ENCODE assay signal across 26 cellular contexts in the genomic region with DNA sequence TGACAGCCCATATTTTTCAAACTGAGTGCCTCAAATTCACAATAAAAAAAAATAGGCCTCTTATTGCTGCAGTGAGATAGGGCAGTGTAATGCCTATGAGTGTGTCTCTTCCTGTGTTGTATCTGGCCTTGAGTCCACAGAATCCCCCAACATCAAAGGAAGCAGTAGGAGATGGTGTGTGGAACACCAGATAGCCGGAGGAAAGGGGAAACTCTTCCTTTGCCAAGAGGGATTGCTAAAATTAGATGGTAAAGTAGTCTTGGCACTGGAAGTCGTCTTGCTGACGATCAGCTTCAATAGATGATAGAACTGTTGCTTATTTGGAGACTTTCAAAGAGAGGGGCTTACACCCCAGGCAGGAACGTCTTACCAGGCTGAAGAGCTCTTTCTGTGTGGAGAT. TPM values are rescaled to one million over a fixed set of nuclear protein-coding genes. Genes with fewer than 3 reads are reported as not detected.
DNase-seq lines count a peak whose midpoint lies in the region; ATAC-seq and TF ChIP-seq lines count a peak whose summit lies in the region.
"Had no signal": no experiment of that assay in that cellular context is flagged by ENCODE, and none has a peak within 500 bp of the region (broad histone marks: within the 10 kb centered on the region; RNA-seq: fewer than 3 reads in every experiment).

No MANE protein-coding gene starts in this region.

- H3K4me1 ChIP-seq in osteoblast (ENCODE audit: insufficient read depth, low read length) = peaks cover 32% of the 10 kb centered on the region
- peaks cover 0 to 16% (median 0%) of the 10 kb centered on the region in 4 donors for H3K4me1 ChIP-seq in tibial artery
- H3K4me1 ChIP-seq: BE2C had no signal

- peak overlapping the region; percentile 67 for H3K27ac ChIP-seq in osteoblast (ENCODE audit: low read depth, low read length)
- H3K27ac ChIP-seq in tibial artery = no peak overlapping the region
- H3K27ac ChIP-seq: 22Rv1, HL-60, lower lobe of right lung, ovary, right lobe of liver had no signal

- H3K79me2 ChIP-seq in osteoblast (ENCODE audit: insufficient read depth, low read length) = peaks cover 13% of the 10 kb centered on the region

- no peaks in the 10 kb centered on the region for H3K27me3 Mint-ChIP-seq in T-helper 2 cell treated with Interferon-gamma antibody and Interleukin-4, amounts not matched to agents 5 μg/mL and 100 μg/mL, for 36 hours (ENCODE audit: low read depth)
- H3K27me3 Mint-ChIP-seq in central memory CD8-positive, alpha-beta T cell = no peaks in the 10 kb centered on the region
- H3K27me3 Mint-ChIP-seq: activated B cell treated with CpG ODN at 0.5 μM for 24 hours, IgD-negative memory B cell had no signal

- H3K4me2 ChIP-seq in osteoblast (ENCODE audit: insufficient read depth, low read length) = peak overlapping the region; percentile 34

- peak overlapping the region; percentile 55 for H3K27ac Mint-ChIP-seq in T-helper 2 cell treated with Interferon-gamma antibody and Interleukin-4, amounts not matched to agents 5 μg/mL and 100 μg/mL, for 36 hours
- peak overlapping the region; percentile 61 for H3K27ac Mint-ChIP-seq in central memory CD8-positive, alpha-beta T cell (ENCODE audit: low read depth)
- H3K27ac Mint-ChIP-seq: activated B cell treated with CpG ODN at 0.5 μM for 24 hours had no signal

- peaks cover 45% of the 10 kb centered on the region for H3K36me3 Mint-ChIP-seq in T-helper 2 cell treated with Interferon-gamma antibody and Interleukin-4, amounts not matched to agents 5 μg/mL and 100 μg/mL, for 36 hours (ENCODE audit: low read depth)
- H3K36me3 Mint-ChIP-seq in central memory CD8-positive, alpha-beta T cell (ENCODE audit: insufficient read depth) = peaks cover 8% of the 10 kb centered on the region

- TF ChIP-seq CTCF in osteoblast (IDR thresholded peaks at IDR 0.05; ENCODE audit: extremely low read depth, low read depth, low read length) = no peak
- TF ChIP-seq CTCF in tibial artery (IDR thresholded peaks at IDR 0.05) = no peak

- H3K9me3 ChIP-seq in osteoblast (ENCODE audit: low read depth, low read length) (no peaks in the 10 kb centered on the region), tibial artery (no peaks in the 10 kb centered on the region)
- H3K9me3 ChIP-seq: BE2C, heart left ventricle, lower lobe of right lung, ovary, right lobe of liver had no signal

- H3K36me3 ChIP-seq in osteoblast (ENCODE audit: insufficient read depth, low read length) = no peaks in the 10 kb centered on the region
- H3K36me3 ChIP-seq in tibial artery = no peaks in the 10 kb centered on the region
- H3K36me3 ChIP-seq: BE2C, heart left ventricle, lower lobe of right lung, ovary, right lobe of liver had no signal

- H2AFZ ChIP-seq in osteoblast (ENCODE audit: low read length) = no peak overlapping the region

- no peak for DNase-seq in T-helper 2 cell treated with Interferon-gamma antibody and Interleukin-4, amounts not matched to agents 5 μg/mL and 100 μg/mL, for 36 hours (ENCODE audit: low spot score)
- no peak for DNase-seq in T-helper 2 cell
- peak; percentile 8 to 15 for DNase-seq in Kasumi-1 (lab: John Stamatoyannopoulos, UW)
- no peak for DNase-seq in central memory CD8-positive, alpha-beta T cell (ENCODE audit: low spot score in 2 of 2)
- no peak for DNase-seq in osteoblast (ENCODE audit: insufficient read length, low spot score, missing footprints)
- DNase-seq in midbrain (lab: John Stamatoyannopoulos, UW) = no peak
- no peak for DNase-seq in NCI-H345 (lab: John Stamatoyannopoulos, UW)
- no peak for DNase-seq in tibial artery
- DNase-seq: activated B cell treated with CpG ODN at 0.5 μM for 24 hours; activated effector memory CD4-positive, alpha-beta T cell treated with Interleukin-2 at 50 U/mL for 16 hours; aorta; BE2C; cerebellar nuclear complex; DMS153; effector CD4-positive, alpha-beta T cell; heart left ventricle; lower lobe of right lung; NCI-H774; ovary; right lobe of liver; SIG-M5; stimulated activated naive CD8-positive, alpha-beta T cell treated with anti-CD3 and anti-CD28 coated beads, Interleukin-15, Interleukin-2, amounts not matched to agents 100 U/mL and 50 U/mL, for 24 hours had no signal

- no peak for ATAC-seq in central memory CD8-positive, alpha-beta T cell (replicated peaks; ENCODE audit: extremely low read depth, poor library complexity, severe bottlenecking)
- ATAC-seq: HCT116, right lobe of liver had no signal

- H4K20me1 ChIP-seq in osteoblast (ENCODE audit: insufficient read depth, low read length) = no peaks in the 10 kb centered on the region

- no peaks in the 10 kb centered on the region for H3K9me3 Mint-ChIP-seq in T-helper 2 cell treated with Interferon-gamma antibody and Interleukin-4, amounts not matched to agents 5 μg/mL and 100 μg/mL, for 36 hours
- H3K9me3 Mint-ChIP-seq in central memory CD8-positive, alpha-beta T cell = no peaks in the 10 kb centered on the region
- H3K9me3 Mint-ChIP-seq: activated B cell treated with CpG ODN at 0.5 μM for 24 hours had no signal

- H3K27me3 ChIP-seq in osteoblast (ENCODE audit: insufficient read depth, low read length) (no peaks in the 10 kb centered on the region), tibial artery (no peaks in the 10 kb centered on the region)
- H3K27me3 ChIP-seq: BE2C, heart left ventricle, ovary, right lobe of liver had no signal

- H3K4me1 Mint-ChIP-seq in T-helper 2 cell treated with Interferon-gamma antibody and Interleukin-4, amounts not matched to agents 5 μg/mL and 100 μg/mL, for 36 hours (ENCODE audit: low read depth) = peaks cover 58% of the 10 kb centered on the region
- peaks cover 69% of the 10 kb centered on the region for H3K4me1 Mint-ChIP-seq in central memory CD8-positive, alpha-beta T cell

- intact Hi-C loops in tibial artery (cut with DNase I; ENCODE audit: low total_unique reads) = no loop called here

- H3K4me3 Mint-ChIP-seq in T-helper 2 cell treated with Interferon-gamma antibody and Interleukin-4, amounts not matched to agents 5 μg/mL and 100 μg/mL, for 36 hours = no peak overlapping the region
- H3K4me3 Mint-ChIP-seq in central memory CD8-positive, alpha-beta T cell = no peak overlapping the region
- H3K4me3 Mint-ChIP-seq: activated B cell treated with CpG ODN at 0.5 μM for 24 hours, IgD-negative memory B cell had no signal

- no peak overlapping the region for H3K4me3 ChIP-seq in osteoblast (ENCODE audit: insufficient read depth, low read length)
- no peak overlapping the region for H3K4me3 ChIP-seq in tibial artery
- H3K4me3 ChIP-seq: heart left ventricle, lower lobe of right lung, ovary, right lobe of liver had no signal

RNA-seq across cellular contexts. Expression of gene RUNX1, which starts 51.8 kb away (rescaled TPM):
- 40.9 and 60.4 TPM in 2 replicates for total RNA-seq in osteoblast

Comparison
In these comparisons a context has a peak if more than half of its experiments do, and no peak if none do; other contexts are left out.
1. DNase-seq: peak in Kasumi-1 (2 of 2); none in T-helper 2 cell treated with Interferon-gamma antibody and Interleukin-4, amounts not matched to agents 5 μg/mL and 100 μg/mL, for 36 hours (single experiment), T-helper 2 cell (0 of 5), central memory CD8-positive, alpha-beta T cell (0 of 2), osteoblast (single experiment), midbrain (single experiment), NCI-H345 (single experiment) and tibial artery (0 of 2).